ENCODE assay signal across 1 cellular context in genomic region chr9:21989440-21990189, GRCh38.
A peak's percentile ranks its signal among the peaks of the same experiment; 100 is the strongest.
TF ChIP-seq lines count a peak whose summit lies in the region.

No MANE protein-coding gene starts in this region.

TF ChIP-seq in HEK293, 187 proteins besides CTCF, POLR2A, EP300 and RAD21 (continued from another document and continues in another):
- TF ChIP-seq ZSCAN4 (tag by site-specific recombination; IDR thresholded peaks at IDR 0.05) (no peak), REST (tag by site-specific recombination; IDR thresholded peaks at IDR 0.05) (no peak), ZBTB1 (tag by site-specific recombination; IDR thresholded peaks at IDR 0.05) (no peak), ZNF488 (tag by site-specific recombination; IDR thresholded peaks at IDR 0.05) (no peak), ZNF544 (tag by site-specific recombination; IDR thresholded peaks at IDR 0.05) (no peak), TSHZ1 (tag by site-specific recombination; IDR thresholded peaks at IDR 0.05; ENCODE audit: borderline replicate concordance) (no peak), ZSCAN23 (tag by site-specific recombination; IDR thresholded peaks at IDR 0.05) (no peak), ZNF426 (tag by site-specific recombination; IDR thresholded peaks at IDR 0.05) (no peak), ZNF311 (tag by site-specific recombination; IDR thresholded peaks at IDR 0.05; ENCODE audit: borderline replicate concordance) (no peak), ZNF157 (tag by site-specific recombination; IDR thresholded peaks at IDR 0.05) (no peak), ZBTB44 (tag by site-specific recombination; IDR thresholded peaks at IDR 0.05) (no peak), SCRT2 (tag by site-specific recombination; IDR thresholded peaks at IDR 0.05) (no peak), ZNF776 (tag by site-specific recombination; IDR thresholded peaks at IDR 0.05; ENCODE audit: borderline replicate concordance) (no peak), KLF10 (tag by site-specific recombination; IDR thresholded peaks at IDR 0.05) (no peak), ZNF621 (tag by site-specific recombination; IDR thresholded peaks at IDR 0.05) (no peak), TCF7L2 (IDR thresholded peaks at IDR 0.05; ENCODE audit: borderline replicate concordance, low read depth, low read length) (no peak), ZNF202 (tag by site-specific recombination; IDR thresholded peaks at IDR 0.05; ENCODE audit: borderline replicate concordance) (no peak), TRIM28 (IDR thresholded peaks at IDR 0.05; ENCODE audit: borderline replicate concordance, low read length) (no peak), ZNF623 (tag by site-specific recombination; IDR thresholded peaks at IDR 0.05) (peak; percentile 53; the same call in 1 of the 2 replicates), ZNF571 (tag by site-specific recombination; IDR thresholded peaks at IDR 0.05) (no peak), GLIS1 (tag by site-specific recombination; IDR thresholded peaks at IDR 0.05) (peak; percentile 53), ZNF791 (tag by site-specific recombination; IDR thresholded peaks at IDR 0.05) (no peak), SP3 (tag by site-specific recombination; IDR thresholded peaks at IDR 0.05) (no peak), ZNF561 (tag by site-specific recombination; IDR thresholded peaks at IDR 0.05; ENCODE audit: borderline replicate concordance) (no peak), AEBP2 (tag by site-specific recombination; IDR thresholded peaks at IDR 0.05; ENCODE audit: borderline replicate concordance) (no peak), MZF1 (tag by site-specific recombination; IDR thresholded peaks at IDR 0.05; ENCODE audit: borderline replicate concordance) (no peak), ZNF692 (tag by site-specific recombination; IDR thresholded peaks at IDR 0.05) (no peak), ZNF610 (tag by site-specific recombination; IDR thresholded peaks at IDR 0.05; ENCODE audit: borderline replicate concordance) (no peak), INSM2 (tag by site-specific recombination; IDR thresholded peaks at IDR 0.05) (no peak), KLF8 (tag by site-specific recombination; IDR thresholded peaks at IDR 0.05) (0 out of 2 replicates have a peak, but pooled peaks have one; percentile 46), ZBTB11 (tag by site-specific recombination; conservative IDR thresholded peaks at IDR 0.05; ENCODE audit: low read depth) (no peak), ZNF416 (tag by site-specific recombination; IDR thresholded peaks at IDR 0.05) (no peak), ZNF645 (tag by site-specific recombination; IDR thresholded peaks at IDR 0.05) (no peak), ZNF324 (tag by site-specific recombination; IDR thresholded peaks at IDR 0.05) (no peak), ZBTB8A (tag by site-specific recombination; IDR thresholded peaks at IDR 0.05) (peak; percentile 66), SP2 (tag by site-specific recombination; IDR thresholded peaks at IDR 0.05) (peak; percentile 41)
